In genomic region chr10:22427890-22428571, GRCh38 we compare ENCODE assay signal across 8 cellular contexts.
A peak's percentile ranks its signal among the peaks of the same experiment; 100 is the strongest.
DNase-seq lines count a peak whose midpoint lies in the region; ATAC-seq and TF ChIP-seq lines count a peak whose summit lies in the region.

No MANE protein-coding gene starts in this region.

- no peaks in the 10 kb centered on the region for H3K27me3 ChIP-seq in BJ (ENCODE audit: control insufficient read depth, insufficient read depth, low read length)

- DNase-seq in BJ (ENCODE audit: low read depth) (peak; percentile 87), NCI-H1092 (lab: John Stamatoyannopoulos, UW) (peak; percentile 54), SW480 (ENCODE audit: low spot score) (peak; percentile 94), left lobe of liver (ENCODE audit: low spot score) (no peak), SIG-M5 (lab: John Stamatoyannopoulos, UW) (no peak)
- DNase-seq in activated CD4-positive, alpha-beta T cell treated with anti-CD3 and anti-CD28 coated beads, Interleukin-2, amount 50 U/mL, for 4 hours = no peak

- CTCF ChIA-PET in BJ (lab: Yijun Ruan, JAX) = interaction anchor here (0.6 kb wide), 1 partner anchor 415 kb away, joined by 3 read pairs; no protein-coding TSS in a partner anchor

- TF ChIP-seq CTCF in BJ (IDR thresholded peaks at IDR 0.05; ENCODE audit: insufficient read depth, low read depth, low read length) = no peak

- H3K36me3 ChIP-seq in BJ (ENCODE audit: control insufficient read depth, insufficient read depth, low read length) = no peaks in the 10 kb centered on the region

- no peak overlapping the region for H3K4me3 ChIP-seq in BJ (ENCODE audit: low read depth, low read length)

- peak; percentile 51 for ATAC-seq in left lobe of liver
- no peak for ATAC-seq in HG03442 (IDR thresholded peaks at IDR 0.05; ENCODE audit: unreplicated experiment)
- ATAC-seq in GM18502 (IDR thresholded peaks at IDR 0.05; ENCODE audit: poor library complexity, unreplicated experiment) = no peak

- POLR2A ChIA-PET in BJ (lab: Charles Lee) = interaction anchor here (0.6 kb wide), 1 partner anchor 9 kb away, joined by 4 read pairs; no protein-coding TSS in a partner anchor

Comparison
In these comparisons a context has a peak if more than half of its experiments do, and no peak if none do; other contexts are left out.
1. DNase-seq: peak in BJ (single experiment), NCI-H1092 (single experiment) and SW480 (single experiment); none in left lobe of liver (single experiment), SIG-M5 (single experiment) and activated CD4-positive, alpha-beta T cell treated with anti-CD3 and anti-CD28 coated beads, Interleukin-2, amount 50 U/mL, for 4 hours (0 of 2).